In genomic region chr2:30259827-30260679, GRCh38 we compare ENCODE assay signal across 18 cellular contexts. TPM values are rescaled to one million over a fixed set of nuclear protein-coding genes. Genes with fewer than 3 reads are reported as not detected.
DNase-seq lines count a peak whose midpoint lies in the region; ATAC-seq, FAIRE-seq and TF ChIP-seq lines count a peak whose summit lies in the region.
"Had no signal": no experiment of that assay in that cellular context is flagged by ENCODE, and none has a peak within 500 bp of the region (broad histone marks: within the 10 kb centered on the region; RNA-seq: fewer than 3 reads in every experiment).

No MANE protein-coding gene starts in this region.

- ATAC-seq in K562 (no peak), sciatic nerve (no peak), HG02973 (IDR thresholded peaks at IDR 0.05; ENCODE audit: unreplicated experiment) (no peak)

- no peaks in the 10 kb centered on the region for H3K9me1 ChIP-seq in K562 (ENCODE audit: control insufficient read depth, insufficient read depth, low read length)

- H3K4me3 Mint-ChIP-seq in activated CD4-positive, alpha-beta T cell treated with anti-CD3 and anti-CD28 coated beads, Interleukin-2, amount 10 ng/mL, durations not matched to agents 7 days and 5 days: no peak overlapping the region
- no peak overlapping the region for H3K4me3 Mint-ChIP-seq in H9

- H4K20me1 ChIP-seq in H9 (ENCODE audit: control insufficient read depth, insufficient read depth, insufficient read length) (no peaks in the 10 kb centered on the region), K562 (replicated peaks; ENCODE audit: control insufficient read depth, insufficient read depth, low read length) (no peaks in the 10 kb centered on the region)

- intact Hi-C loops in K562 (cut with micrococcal nuclease) (no loop called here), sciatic nerve (cut with DNase I) (no loop called here)

- peaks cover 83% of the 10 kb centered on the region for H3K4me1 Mint-ChIP-seq in activated CD4-positive, alpha-beta T cell treated with anti-CD3 and anti-CD28 coated beads, Interleukin-2, amount 10 ng/mL, durations not matched to agents 7 days and 5 days
- H3K4me1 Mint-ChIP-seq in H9: peaks cover 0 to 9% of the 10 kb centered on the region in 2 experiments; a peak in 3 of 4 replicates

- no peak overlapping the region for H4K91ac ChIP-seq in H9 (ENCODE audit: insufficient read length, low read depth, low read length)

- H3K9me3 Mint-ChIP-seq in activated CD4-positive, alpha-beta T cell treated with anti-CD3 and anti-CD28 coated beads, Interleukin-2, amount 10 ng/mL, durations not matched to agents 7 days and 5 days: peaks cover 20% of the 10 kb centered on the region
- H3K9me3 Mint-ChIP-seq in H9: peaks cover 0 to 8% of the 10 kb centered on the region in 2 experiments; a peak in 3 of 5 replicates

- no peak overlapping the region for H4K5ac ChIP-seq in H9 (ENCODE audit: insufficient read length, low read depth, low read length)

- H2BK20ac ChIP-seq in H9 (ENCODE audit: low read depth, low read length, poor library complexity, severe bottlenecking): no peak overlapping the region

- H4K8ac ChIP-seq in H9 (replicated peaks; ENCODE audit: insufficient read length, low read depth, low read length): no peak overlapping the region

- H2BK12ac ChIP-seq in H9 (ENCODE audit: insufficient read length, low read depth, low read length): no peak overlapping the region

- H3K27ac ChIP-seq in H9 (ENCODE audit: insufficient read length, low read depth, low read length) (no peak overlapping the region), K562 (ENCODE audit: extremely low read depth, low read depth, low read length) (no peak overlapping the region)
- H3K27ac ChIP-seq: thoracic aorta had no signal

- TF ChIP-seq CTCF in H9 (conservative IDR thresholded peaks at IDR 0.05): no peak
- TF ChIP-seq CTCF in K562 (IDR thresholded peaks at IDR 0.05 in 2 of 3, conservative IDR thresholded peaks at IDR 0.05 in 1 of 3; ENCODE audit: insufficient read depth in 2 of 3, low read depth in 1 of 3, low read length in 3 of 3): no peak

- no TSS peak for BruUV-seq in K562 (replicated peaks; lab: Mats Ljungman, UMichigan)

- H2AK5ac ChIP-seq in H9 (ENCODE audit: insufficient read length, low read length): no peak overlapping the region

- H2AFZ ChIP-seq in H9 (ENCODE audit: low read length) (no peak overlapping the region), K562 (ENCODE audit: low read depth, low read length) (no peak overlapping the region)

- in situ Hi-C loops in K562 (cut with MboI): no loop called here

- DNase-seq in activated CD4-positive, alpha-beta T cell treated with anti-CD3 and anti-CD28 coated beads, Interleukin-2, amount 10 ng/mL, durations not matched to agents 7 days and 5 days: no peak
- no peak for DNase-seq in activated CD4-positive, alpha-beta T cell treated with anti-CD3 and anti-CD28 coated beads for 1 hour
- DNase-seq in H9: no peak
- no peak for DNase-seq in K562 (ENCODE audit: extremely low read depth in 1 of 4, low spot score in 3 of 4)
- DNase-seq in sciatic nerve (ENCODE audit: low spot score): peak; percentile 15
- DNase-seq in NCI-H82 (lab: John Stamatoyannopoulos, UW): no peak
- DNase-seq in NCI-H345 treated with DMSO at 0.1 percent for 48 hours (lab: John Stamatoyannopoulos, UW; ENCODE audit: unreplicated experiment): no peak
- DNase-seq: activated CD4-positive, alpha-beta T cell treated with anti-CD3 and anti-CD28 coated beads, Interleukin-2, amount 50 U/mL, for 4 hours; GOT3; head of caudate nucleus; NCI-H1694 had no signal

- H2BK120ac ChIP-seq in H9 (ENCODE audit: low read depth, low read length, poor library complexity, severe bottlenecking): no peak overlapping the region

- H3K4me2 ChIP-seq in H9 (ENCODE audit: insufficient read depth, insufficient read length, low read length) (no peak overlapping the region), K562 (ENCODE audit: insufficient read depth, low read length) (no peak overlapping the region)

- H3T11ph ChIP-seq in H9 (ENCODE audit: low read length): no peak overlapping the region

- no peak overlapping the region for H3K56ac ChIP-seq in H9 (ENCODE audit: insufficient read length, low read depth, low read length)

- TF ChIP-seq EP300 in K562 (IDR thresholded peaks at IDR 0.05; ENCODE audit: low read length): no peak

- H3K18ac ChIP-seq in H9 (ENCODE audit: insufficient read length, low read depth, low read length): no peak overlapping the region

- CTCF ChIA-PET in activated CD4-positive, alpha-beta T cell treated with anti-CD3 and anti-CD28 coated beads, Interleukin-2, amount 10 ng/mL, durations not matched to agents 7 days and 5 days (lab: Charles Lee): interaction anchor here (1.0 kb wide), 2 partner anchors 12 to 21 kb away, joined by 5 read pairs; no protein-coding TSS in a partner anchor
- CTCF ChIA-PET in K562 (lab: Yijun Ruan, JAX; ENCODE audit: low intra/inter-chr PET ratio): no interaction called here

- no peak overlapping the region for H3K23ac ChIP-seq in H9 (ENCODE audit: insufficient read length, low read depth, low read length)

- no peak overlapping the region for H3K14ac ChIP-seq in H9 (ENCODE audit: insufficient read depth, low read length)

- no peaks in the 10 kb centered on the region for H3K27me3 Mint-ChIP-seq in activated CD4-positive, alpha-beta T cell treated with anti-CD3 and anti-CD28 coated beads, Interleukin-2, amount 10 ng/mL, durations not matched to agents 7 days and 5 days
- peaks cover 4% of the 10 kb centered on the region; the same call in 1 of the 2 replicates for H3K27me3 Mint-ChIP-seq in H9 (ENCODE audit: low read depth)

- no peaks in the 10 kb centered on the region for H3K27me3 ChIP-seq in H9 (ENCODE audit: insufficient read depth, low read length)
- no peaks in the 10 kb centered on the region for H3K27me3 ChIP-seq in K562 (ENCODE audit: control insufficient read depth in 2 of 2, insufficient read depth in 2 of 2, low read length in 2 of 2)

- no peaks in the 10 kb centered on the region for H3K23me2 ChIP-seq in H9 (ENCODE audit: insufficient read length, low read depth, low read length, poor library complexity, severe bottlenecking)

- H3K9me3 ChIP-seq in H9 (ENCODE audit: control insufficient read depth, low read depth, low read length) (no peaks in the 10 kb centered on the region), K562 (replicated peaks; ENCODE audit: control insufficient read depth, insufficient read depth, low read depth, low read length) (no peaks in the 10 kb centered on the region)
- H3K9me3 ChIP-seq: thoracic aorta had no signal

- no peak for FAIRE-seq in K562 (lab: Jason Lieb, UNC)
- FAIRE-seq: A204.1, astrocyte, endometrium, GM18507 had no signal

- H2BK15ac ChIP-seq in H9 (ENCODE audit: low read depth, low read length): no peak overlapping the region

- no peak overlapping the region for H3K4ac ChIP-seq in H9 (ENCODE audit: low read depth, low read length)

- H3K36me3 Mint-ChIP-seq in activated CD4-positive, alpha-beta T cell treated with anti-CD3 and anti-CD28 coated beads, Interleukin-2, amount 10 ng/mL, durations not matched to agents 7 days and 5 days (ENCODE audit: low read depth): peaks cover 86% of the 10 kb centered on the region
- peaks cover 13 to 38% (median 35%) of the 10 kb centered on the region in 3 experiments for H3K36me3 Mint-ChIP-seq in H9 (ENCODE audit: insufficient read depth in 1 of 3, low read depth in 3 of 3)

- H3K9ac ChIP-seq in H9 (ENCODE audit: extremely low read depth, insufficient read length, low read length): no peak overlapping the region
- H3K9ac ChIP-seq in K562 (ENCODE audit: insufficient read depth in 1 of 2, low read depth in 2 of 2, low read length in 2 of 2): no peak overlapping the region; a peak in 1 of 4 replicates

- POLR2A ChIA-PET in activated CD4-positive, alpha-beta T cell treated with anti-CD3 and anti-CD28 coated beads, Interleukin-2, amount 10 ng/mL, durations not matched to agents 7 days and 5 days (lab: Charles Lee): no interaction called here
- POLR2A ChIA-PET in K562 (lab: Yijun Ruan, JAX): interaction anchor here (0.7 to 1.2 kb wide), 3 partner anchors 9 to 84 kb away, joined by 3 to 6 read pairs (median 3); no protein-coding TSS in a partner anchor

- no peak overlapping the region for H2BK5ac ChIP-seq in H9 (ENCODE audit: insufficient read length, low read length)

- H3K79me2 ChIP-seq in H9 (ENCODE audit: insufficient read depth, low read length): no peaks in the 10 kb centered on the region
- peaks cover 1% of the 10 kb centered on the region; the same call in 2 of the 3 replicates for H3K79me2 ChIP-seq in K562 (ENCODE audit: control insufficient read depth, insufficient read depth, low read length)

- H3K4me1 ChIP-seq in H9 (ENCODE audit: insufficient read depth, low read length): no peaks in the 10 kb centered on the region
- H3K4me1 ChIP-seq in K562 (replicated peaks in 1 of 2; ENCODE audit: control insufficient read depth in 2 of 2, insufficient read depth in 2 of 2, low read length in 2 of 2): peaks cover 3 to 13% of the 10 kb centered on the region in 2 experiments; a peak in 4 of 5 replicates

- no peaks in the 10 kb centered on the region for H3K79me1 ChIP-seq in H9 (ENCODE audit: insufficient read depth, low read depth, low read length, poor library complexity, severe bottlenecking)

- TF ChIP-seq RAD21 in K562 (CRISPR knock-in tag; conservative IDR thresholded peaks at IDR 0.05 in 1 of 2, IDR thresholded peaks at IDR 0.05 in 1 of 2): no peak

- no peak for TF ChIP-seq POLR2A in K562 (conservative IDR thresholded peaks at IDR 0.05)

- peaks cover 11% of the 10 kb centered on the region; the same call in 2 of the 3 replicates for H3K36me3 ChIP-seq in K562 (ENCODE audit: control insufficient read depth, insufficient read depth, low read length)

- WGBS in H9 (ENCODE audit: extremely low coverage, insufficient read length, low lambda C conversion rate): no CpG with 5 or more reads among the region's 3 CpGs
- WGBS in K562 (ENCODE audit: insufficient coverage, low coverage, missing lambda C conversion rate): 53% methylated on average over 3 of the region's 3 CpGs

- H3K27ac Mint-ChIP-seq in activated CD4-positive, alpha-beta T cell treated with anti-CD3 and anti-CD28 coated beads, Interleukin-2, amount 10 ng/mL, durations not matched to agents 7 days and 5 days: peak overlapping the region; percentile 11
- H3K27ac Mint-ChIP-seq in H9: peak overlapping the region in 2 of 3 experiments; percentile 3 to 49; a peak in 1 of 7 replicates

- no peak overlapping the region for H3K4me3 ChIP-seq in K562
- H3K4me3 ChIP-seq: lung, thoracic aorta had no signal

RNA-seq across cellular contexts. Expression of gene LBH, which starts 28.7 kb away (rescaled TPM):
- 100 to 1,000 TPM; 136 to 146 TPM for total RNA-seq in activated CD4-positive, alpha-beta T cell treated with anti-CD3 and anti-CD28 coated beads, Interleukin-2, amount 10 ng/mL, durations not matched to agents 7 days and 5 days
- total RNA-seq in H9 (2021) (51.6 and 53.0 TPM in 2 replicates), K562 (2014; rRNA removed) (7.4 and 23.5 TPM in 2 replicates), K562 (2014; rRNA removed; fragmentation: Illumina TruSeq; extraction: Trizol) (5.7 and 6.0 TPM in 2 replicates), K562 (2015; rRNA removed; fragmentation: Illumina TruSeq; extraction: Trizol) (4.6 and 7.3 TPM in 2 replicates), K562 (2021) (9.5 and 12.1 TPM in 2 replicates), sciatic nerve (19.8 TPM)
- 4.1 and 9.5 TPM in 2 replicates for total RNA-seq in K562 (2011; cell fraction: chromatin; rRNA removed; ENCODE audit: low replicate concordance)
- total RNA-seq in K562 (2011; cell fraction: nucleolus; rRNA removed): 14.5 and 15.2 TPM in 2 replicates
- 8.9 and 11.3 TPM in 2 replicates for total RNA-seq in K562 (2011; cell fraction: nucleoplasm; rRNA removed)
- polyA plus RNA-seq in K562 (2011; rRNA removed) (8.2 and 9.5 TPM in 2 replicates), K562 (2014; fragmentation: Illumina TruSeq; extraction: Trizol) (8.1 TPM in 2 replicates), K562 (2014; fragmentation: Nextera tagmentation; extraction: Ambion mirVana) (1 to 10 TPM; 3.1 to 5.9 TPM), K562 (2014; rRNA removed) (9.4 and 13.4 TPM in 2 replicates)
- polyA plus RNA-seq in K562 (2011; cell fraction: cytosol; rRNA removed): 13.7 and 24.2 TPM in 2 replicates
- 4.1 and 4.6 TPM in 2 replicates for polyA plus RNA-seq in K562 (2011; cell fraction: nucleus; rRNA removed)
- polyA plus RNA-seq in K562 (2012): 6.0 and 6.2 TPM in 2 replicates
- 10.9 and 13.0 TPM in 2 replicates for polyA minus RNA-seq in K562 (2011; rRNA and poly(A)+ RNA removed)
- polyA minus RNA-seq in K562 (2011; cell fraction: cytosol; rRNA and poly(A)+ RNA removed): 5.6 and 12.1 TPM in 2 replicates
- polyA minus RNA-seq in K562 (2011; cell fraction: nucleus; rRNA and poly(A)+ RNA removed): 7.7 and 15.4 TPM in 2 replicates
